Comparison of ENCODE assay signal across 20 cellular contexts in the genomic region with DNA sequence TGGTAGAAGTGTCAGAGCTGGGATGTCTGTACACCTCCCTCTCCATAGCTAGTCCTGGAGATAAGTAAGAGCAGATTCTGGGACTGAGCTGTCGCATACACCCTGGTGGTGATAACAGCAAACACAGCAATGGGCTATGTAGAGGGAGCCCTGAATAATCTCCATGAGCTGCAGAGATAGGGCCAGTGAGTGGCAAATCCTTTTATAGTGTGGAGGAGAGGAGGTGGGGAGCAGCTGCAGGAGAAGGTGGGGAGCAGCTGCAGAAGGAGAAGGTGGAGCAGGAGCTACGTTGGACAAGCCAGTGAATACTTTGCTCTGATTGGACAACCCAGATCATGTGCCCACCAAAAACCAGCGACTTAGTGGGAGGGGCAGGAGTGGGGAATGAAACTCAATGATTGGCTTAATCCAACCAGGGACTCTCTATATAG. TPM values are rescaled to one million over a fixed set of nuclear protein-coding genes. Genes with fewer than 3 reads are reported as not detected.
DNase-seq lines count a peak whose midpoint lies in the region; ATAC-seq and TF ChIP-seq lines count a peak whose summit lies in the region.
"Had no signal": no experiment of that assay in that cellular context is flagged by ENCODE, and none has a peak within 500 bp of the region (broad histone marks: within the 10 kb centered on the region; RNA-seq: fewer than 3 reads in every experiment).

No MANE protein-coding gene starts in this region.

- TF ChIP-seq CTCF in SK-N-SH (IDR thresholded peaks at IDR 0.05): no peak
- TF ChIP-seq CTCF in heart right ventricle (IDR thresholded peaks at IDR 0.05): peak in 7 of 9 donors; percentile 12 to 38 (median 17)

- peak; percentile 74 to 93 (median 82) for ATAC-seq in heart right ventricle
- no peak for ATAC-seq in stimulated activated naive B cell treated with anti-CD40 and anti-IgM and Interleukin-4, amounts not matched to agents 10 μg/mL and 1 μg/mL and 100 μg/mL, for 72 hours (replicated peaks)
- no peak for ATAC-seq in HG02610 (IDR thresholded peaks at IDR 0.05; ENCODE audit: unreplicated experiment)
- no peak for ATAC-seq in GM21515 (IDR thresholded peaks at IDR 0.05; ENCODE audit: unreplicated experiment)
- ATAC-seq in activated CD8-positive, alpha-beta T cell treated with anti-CD3 and anti-CD28 coated beads, Interleukin-2, amount 10 ng/mL, durations not matched to agents 7 days and 5 days: no peak
- ATAC-seq: activated CD4-positive, CD25-positive, alpha-beta regulatory T cell treated with anti-CD3 and anti-CD28 coated beads, Interleukin-2, amount 50 U/mL, for 24 hours; Panc1 had no signal

- TF ChIP-seq EP300 in SK-N-SH (IDR thresholded peaks at IDR 0.05; ENCODE audit: borderline replicate concordance in 1 of 2, low read depth in 1 of 2, low read length in 1 of 2): no peak

- CTCF ChIA-PET in SK-N-SH (lab: Yijun Ruan, JAX): interaction anchor here (0.6 to 3.1 kb wide), 5 partner anchors 9 to 23 kb away, joined by 3 to 23 read pairs (median 4); no protein-coding TSS in a partner anchor
- CTCF ChIA-PET in activated CD8-positive, alpha-beta T cell treated with anti-CD3 and anti-CD28 coated beads, Interleukin-2, amount 10 ng/mL, durations not matched to agents 7 days and 5 days (lab: Charles Lee): interaction anchor here (0.7 to 1.6 kb wide), 3 partner anchors 9 to 85 kb away, joined by 3 to 7 read pairs (median 4); no protein-coding TSS in a partner anchor

- H3K9me3 ChIP-seq in SK-N-SH (no peaks in the 10 kb centered on the region), heart right ventricle (no peaks in the 10 kb centered on the region)

- peaks cover 70% of the 10 kb centered on the region for H4K20me1 ChIP-seq in SK-N-SH (ENCODE audit: insufficient read depth)

- H3K36me3 Mint-ChIP-seq in stimulated activated naive B cell treated with anti-CD40 and anti-IgM and Interleukin-4, amounts not matched to agents 10 μg/mL and 1 μg/mL and 100 μg/mL, for 72 hours: peaks cover 30 to 57% of the 10 kb centered on the region in 2 donors
- no peaks in the 10 kb centered on the region for H3K36me3 Mint-ChIP-seq in activated CD8-positive, alpha-beta T cell treated with anti-CD3 and anti-CD28 coated beads, Interleukin-2, amount 10 ng/mL, durations not matched to agents 7 days and 5 days (ENCODE audit: low read depth)

- H3F3A ChIP-seq in SK-N-SH (replicated peaks; ENCODE audit: insufficient read depth): no peaks in the 10 kb centered on the region

- H3K27me3 ChIP-seq in SK-N-SH (ENCODE audit: insufficient read depth): no peaks in the 10 kb centered on the region
- H3K27me3 ChIP-seq in heart right ventricle: no peaks in the 10 kb centered on the region

- H3K27ac ChIP-seq in SK-N-SH (ENCODE audit: low read depth in 2 of 2, low read length in 1 of 2) (no peak overlapping the region), heart right ventricle (peak overlapping the region; percentile 29 to 83 (median 74))
- H3K27ac ChIP-seq: 22Rv1, GM23248 had no signal

- no peak for TF ChIP-seq RAD21 in SK-N-SH (IDR thresholded peaks at IDR 0.05; ENCODE audit: low read length)

- H3K36me3 ChIP-seq in SK-N-SH (replicated peaks in 1 of 2; ENCODE audit: control insufficient read depth in 1 of 2, insufficient read depth in 2 of 2, low read length in 1 of 2): peaks cover 14 to 21% of the 10 kb centered on the region in 2 experiments
- peaks cover 0 to 65% (median 0%) of the 10 kb centered on the region in 9 donors for H3K36me3 ChIP-seq in heart right ventricle

- H3K4me1 ChIP-seq in SK-N-SH (ENCODE audit: control insufficient read depth in 1 of 2, insufficient read depth in 2 of 2, low read depth in 1 of 2, low read length in 1 of 2) (peaks cover 0 to 22% of the 10 kb centered on the region in 2 experiments; a peak in 2 of 4 replicates), heart right ventricle (peaks cover 37 to 100% (median 93%) of the 10 kb centered on the region in 9 donors)

- peak overlapping the region; percentile 29 to 39 for H3K4me3 Mint-ChIP-seq in stimulated activated naive B cell treated with anti-CD40 and anti-IgM and Interleukin-4, amounts not matched to agents 10 μg/mL and 1 μg/mL and 100 μg/mL, for 72 hours
- no peak overlapping the region for H3K4me3 Mint-ChIP-seq in activated CD8-positive, alpha-beta T cell treated with anti-CD3 and anti-CD28 coated beads, Interleukin-2, amount 10 ng/mL, durations not matched to agents 7 days and 5 days
- H3K4me3 Mint-ChIP-seq: activated naive CD4-positive, alpha-beta T cell treated with anti-CD3 and anti-CD28 coated beads, Interleukin-2, amount 50 U/mL, for 24 hours; T-cell; type B pancreatic cell had no signal

- intact Hi-C loops in heart right ventricle (cut with DNase I): no loop called here

- no peak overlapping the region for H3K9ac ChIP-seq in SK-N-SH
- H3K9ac ChIP-seq: GM23248 had no signal

- no peaks in the 10 kb centered on the region for H3K9me2 ChIP-seq in SK-N-SH

- WGBS in SK-N-SH (ENCODE audit: low lambda C conversion rate): 71% methylated on average over 3 of the region's 3 CpGs
- WGBS in heart right ventricle, 2 donors: 25 to 52% methylated on average over 3 of the region's 3 CpGs

- H2AFZ ChIP-seq in SK-N-SH (ENCODE audit: low read depth): no peak overlapping the region
- H2AFZ ChIP-seq: GM23248 had no signal

- POLR2A ChIA-PET in SK-N-SH (lab: Yijun Ruan, JAX): no interaction called here
- POLR2A ChIA-PET in activated CD8-positive, alpha-beta T cell treated with anti-CD3 and anti-CD28 coated beads, Interleukin-2, amount 10 ng/mL, durations not matched to agents 7 days and 5 days (lab: Charles Lee): interaction anchor here (0.6 to 1.4 kb wide), 2 partner anchors 15 to 16 kb away, joined by 3 read pairs; no protein-coding TSS in a partner anchor

- peaks cover 0 to 5% of the 10 kb centered on the region in 2 donors for H3K9me3 Mint-ChIP-seq in stimulated activated naive B cell treated with anti-CD40 and anti-IgM and Interleukin-4, amounts not matched to agents 10 μg/mL and 1 μg/mL and 100 μg/mL, for 72 hours
- H3K9me3 Mint-ChIP-seq in activated CD8-positive, alpha-beta T cell treated with anti-CD3 and anti-CD28 coated beads, Interleukin-2, amount 10 ng/mL, durations not matched to agents 7 days and 5 days (ENCODE audit: insufficient read depth): no peaks in the 10 kb centered on the region
- H3K9me3 Mint-ChIP-seq: activated naive CD4-positive, alpha-beta T cell treated with anti-CD3 and anti-CD28 coated beads, Interleukin-2, amount 50 U/mL, for 24 hours; T-cell; type B pancreatic cell had no signal

- H3K4me2 ChIP-seq in SK-N-SH: no peak overlapping the region

- H3K27me3 Mint-ChIP-seq in stimulated activated naive B cell treated with anti-CD40 and anti-IgM and Interleukin-4, amounts not matched to agents 10 μg/mL and 1 μg/mL and 100 μg/mL, for 72 hours: no peaks in the 10 kb centered on the region
- no peaks in the 10 kb centered on the region for H3K27me3 Mint-ChIP-seq in activated CD8-positive, alpha-beta T cell treated with anti-CD3 and anti-CD28 coated beads, Interleukin-2, amount 10 ng/mL, durations not matched to agents 7 days and 5 days (ENCODE audit: low read depth)
- H3K27me3 Mint-ChIP-seq: activated naive CD4-positive, alpha-beta T cell treated with anti-CD3 and anti-CD28 coated beads, Interleukin-2, amount 50 U/mL, for 24 hours; T-cell; type B pancreatic cell had no signal

- no peak overlapping the region for H3K4me3 ChIP-seq in SK-N-SH (ENCODE audit: low read depth in 2 of 2, low read length in 1 of 2)
- H3K4me3 ChIP-seq in heart right ventricle: no peak overlapping the region
- H3K4me3 ChIP-seq: GM23248 had no signal

- DNase-seq in NCI-H1436 (lab: John Stamatoyannopoulos, UW) (peak; percentile 8), NCI-H1436 treated with DMSO at 0.1 percent for 48 hours (lab: John Stamatoyannopoulos, UW) (no peak), SK-N-SH (no peak), heart right ventricle (peak in 1 of 2 donors; percentile 73)
- DNase-seq in stimulated activated naive B cell treated with anti-CD40 and anti-IgM and Interleukin-4, amounts not matched to agents 10 μg/mL and 1 μg/mL and 100 μg/mL, for 72 hours: no peak
- DNase-seq in activated CD8-positive, alpha-beta T cell treated with anti-CD3 and anti-CD28 coated beads, Interleukin-2, amount 10 ng/mL, durations not matched to agents 7 days and 5 days: no peak
- DNase-seq: activated CD8-positive, alpha-beta memory T cell treated with anti-CD3 and anti-CD28 coated beads, Interleukin-2, amount 50 U/mL, for 48 hours; GF-D8; GM23248; Kasumi-1; NCI-H1694; stimulated activated CD4-positive, alpha-beta T cell treated with anti-CD3 and anti-CD28 coated beads, Interleukin-2, amount 100 ng/mL, for 24 hours; T-cell had no signal

- H3K27ac Mint-ChIP-seq in stimulated activated naive B cell treated with anti-CD40 and anti-IgM and Interleukin-4, amounts not matched to agents 10 μg/mL and 1 μg/mL and 100 μg/mL, for 72 hours: peak overlapping the region; percentile 68
- no peak overlapping the region for H3K27ac Mint-ChIP-seq in activated CD8-positive, alpha-beta T cell treated with anti-CD3 and anti-CD28 coated beads, Interleukin-2, amount 10 ng/mL, durations not matched to agents 7 days and 5 days
- H3K27ac Mint-ChIP-seq: activated naive CD4-positive, alpha-beta T cell treated with anti-CD3 and anti-CD28 coated beads, Interleukin-2, amount 50 U/mL, for 24 hours; T-cell; type B pancreatic cell had no signal

- peaks cover 56% of the 10 kb centered on the region for H3K79me2 ChIP-seq in SK-N-SH (ENCODE audit: insufficient read depth)

- H3K4me1 Mint-ChIP-seq in stimulated activated naive B cell treated with anti-CD40 and anti-IgM and Interleukin-4, amounts not matched to agents 10 μg/mL and 1 μg/mL and 100 μg/mL, for 72 hours: peaks cover 72 to 92% of the 10 kb centered on the region in 2 donors
- peaks cover 25% of the 10 kb centered on the region for H3K4me1 Mint-ChIP-seq in activated CD8-positive, alpha-beta T cell treated with anti-CD3 and anti-CD28 coated beads, Interleukin-2, amount 10 ng/mL, durations not matched to agents 7 days and 5 days (ENCODE audit: low read depth)

RNA-seq across cellular contexts. Expression of gene ATP6V1E2, which starts 22.4 kb away (rescaled TPM):
- polyA plus RNA-seq in SK-N-SH (2012; rRNA removed): 9.3 and 9.5 TPM in 2 replicates
- 6.3 and 9.7 TPM in 2 replicates for polyA plus RNA-seq in SK-N-SH (2012; cell fraction: cytosol; rRNA removed)
- polyA plus RNA-seq in SK-N-SH (2012; cell fraction: nucleus; rRNA removed): 7.2 and 8.1 TPM in 2 replicates
- 1 to 10 TPM; 3.9 to 7.8 (median 5.6) TPM for total RNA-seq in heart right ventricle
- 1 to 10 TPM; 1.9 to 2.3 TPM for polyA plus RNA-seq in heart right ventricle
- total RNA-seq in activated CD8-positive, alpha-beta T cell treated with anti-CD3 and anti-CD28 coated beads, Interleukin-2, amount 10 ng/mL, durations not matched to agents 7 days and 5 days: 1 to 10 TPM; 4.8 to 6.3 TPM

RNA-seq across cellular contexts. Expression of gene RHOQ, which starts 22.5 kb away (rescaled TPM):
- polyA plus RNA-seq in SK-N-SH (2012; rRNA removed) (33.6 and 41.2 TPM in 2 replicates), heart right ventricle (100 to 1,000 TPM; 139 to 202 TPM)
- 52.0 and 64.7 TPM in 2 replicates for polyA plus RNA-seq in SK-N-SH (2012; cell fraction: cytosol; rRNA removed)
- polyA plus RNA-seq in SK-N-SH (2012; cell fraction: nucleus; rRNA removed): 36.9 and 64.0 TPM in 2 replicates
- total RNA-seq in heart right ventricle: 100 to 1,000 TPM; 364 to 568 (median 413) TPM
- total RNA-seq in activated CD8-positive, alpha-beta T cell treated with anti-CD3 and anti-CD28 coated beads, Interleukin-2, amount 10 ng/mL, durations not matched to agents 7 days and 5 days: 10 to 100 TPM; 12.5 to 13.4 TPM

RNA-seq across cellular contexts. Expression of gene PIGF, which starts 52.0 kb away (rescaled TPM):
- 38.0 and 55.2 TPM in 2 replicates for polyA plus RNA-seq in SK-N-SH (2012; rRNA removed)
- 52.3 and 60.7 TPM in 2 replicates for polyA plus RNA-seq in SK-N-SH (2012; cell fraction: cytosol; rRNA removed)
- polyA plus RNA-seq in SK-N-SH (2012; cell fraction: nucleus; rRNA removed): 34.9 and 58.4 TPM in 2 replicates
- 10 to 100 TPM in 6 of 10 donors, 1 to 10 TPM in 4; 7.5 to 13.7 (median 10.1) TPM for total RNA-seq in heart right ventricle
- polyA plus RNA-seq in heart right ventricle: 10 to 100 TPM in 1 of 2 donors, 1 to 10 TPM in 1; 8.3 to 12.3 TPM
- 10 to 100 TPM; 20.4 to 22.1 TPM for total RNA-seq in activated CD8-positive, alpha-beta T cell treated with anti-CD3 and anti-CD28 coated beads, Interleukin-2, amount 10 ng/mL, durations not matched to agents 7 days and 5 days

RNA-seq across cellular contexts. Expression of gene CRIPT, which starts 52.2 kb away (rescaled TPM):
- polyA plus RNA-seq in SK-N-SH (2012; rRNA removed) (6.9 and 7.2 TPM in 2 replicates), heart right ventricle (10 to 100 TPM; 12.4 to 18.0 TPM)
- polyA plus RNA-seq in SK-N-SH (2012; cell fraction: cytosol; rRNA removed): 11.5 and 17.7 TPM in 2 replicates
- 1.7 and 3.7 TPM in 2 replicates for polyA plus RNA-seq in SK-N-SH (2012; cell fraction: nucleus; rRNA removed)
- 10 to 100 TPM; 18.3 to 22.0 (median 20.2) TPM for total RNA-seq in heart right ventricle
- total RNA-seq in activated CD8-positive, alpha-beta T cell treated with anti-CD3 and anti-CD28 coated beads, Interleukin-2, amount 10 ng/mL, durations not matched to agents 7 days and 5 days: 1 to 10 TPM; 8.1 to 8.8 TPM

Comparison
In these comparisons a context has a peak if more than half of its experiments do, and no peak if none do; other contexts are left out.
1. H3K27ac ChIP-seq: peak in heart right ventricle (10 of 10); none in SK-N-SH (0 of 2).
2. ATAC-seq: peak in heart right ventricle (8 of 8); none in stimulated activated naive B cell treated with anti-CD40 and anti-IgM and Interleukin-4, amounts not matched to agents 10 μg/mL and 1 μg/mL and 100 μg/mL, for 72 hours (0 of 2), HG02610 (single experiment), GM21515 (single experiment) and activated CD8-positive, alpha-beta T cell treated with anti-CD3 and anti-CD28 coated beads, Interleukin-2, amount 10 ng/mL, durations not matched to agents 7 days and 5 days (single experiment).
3. RNA of gene RHOQ, which starts 22.5 kb away (total RNA-seq): 364 to 568 TPM in heart right ventricle; 12.5 to 13.4 TPM in activated CD8-positive, alpha-beta T cell treated with anti-CD3 and anti-CD28 coated beads, Interleukin-2, amount 10 ng/mL, durations not matched to agents 7 days and 5 days; every median in the first group is over 10 times any median in the second.